34 cellular contexts compared by ENCODE assay signal in the genomic region with DNA sequence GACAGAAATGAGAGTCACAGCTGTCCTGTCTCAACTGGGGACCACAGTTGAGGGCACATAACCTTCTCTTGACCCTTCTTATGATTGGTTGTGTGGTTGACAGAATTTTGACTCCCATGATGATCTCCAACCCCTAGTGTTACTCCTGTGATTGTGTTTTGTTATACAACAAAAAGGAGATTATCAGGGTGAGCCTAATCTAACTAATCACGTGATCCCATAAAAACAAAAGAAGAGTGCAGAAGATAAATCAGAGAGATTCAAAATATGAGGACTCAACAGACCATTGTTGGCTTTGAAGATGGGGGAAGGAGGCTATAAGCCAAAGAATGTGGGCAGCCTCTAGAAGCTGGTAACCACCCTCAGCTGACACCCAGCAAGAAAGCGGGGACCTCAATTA.
"Had no signal": no experiment of that assay in that cellular context is flagged by ENCODE, and none has a peak within 500 bp of the region (broad histone marks: within the 10 kb centered on the region; RNA-seq: fewer than 3 reads in every experiment).

No MANE protein-coding gene starts in this region.

- H3K9me3 ChIP-seq: SJCRH30 had no signal

- H3K27ac ChIP-seq: PC-9, RWPE1, SJCRH30, SK-N-MC had no signal

- DNase-seq: Karpas-422, MM.1S, NCI-H1048, NCI-H1092 treated with DMSO at 0.1 percent for 48 hours, NCI-H1105 treated with DMSO at 0.1 percent for 48 hours, NCI-H1417, NCI-H1436, NCI-H146, NCI-H1694, NCI-H187, NCI-H1930, NCI-H2029 treated with DMSO at 0.1 percent for 48 hours, NCI-H2081 treated with DMSO at 0.1 percent for 48 hours, NCI-H2107, NCI-H2171, NCI-H226, NCI-H446 treated with DMSO at 0.1 percent for 48 hours, NCI-H510A, NCI-H524, NCI-H526, NCI-H69, NCI-H748 treated with DMSO at 0.1 percent for 48 hours, NCI-H82, PC-9, SHP77, SIG-M5, SJCRH30, T-cell had no signal

- H2AFZ ChIP-seq: PC-9 had no signal

- H3K4me1 ChIP-seq: SJCRH30 had no signal

- H3K4me2 ChIP-seq: PC-9 had no signal

- H3K27me3 ChIP-seq: SJCRH30 had no signal

- H3K4me3 ChIP-seq: PC-9, SJCRH30, SK-N-MC had no signal

- H3K36me3 ChIP-seq: SJCRH30 had no signal

- FAIRE-seq: RCC 7860 had no signal

- ATAC-seq: Panc1, Right ventricle myocardium inferior, SK-N-SH treated with all-trans-retinoic acid at 6 μM for 48 hours, T-cell had no signal
